ENCODE assay signal across 8 cellular contexts in the genomic region with DNA sequence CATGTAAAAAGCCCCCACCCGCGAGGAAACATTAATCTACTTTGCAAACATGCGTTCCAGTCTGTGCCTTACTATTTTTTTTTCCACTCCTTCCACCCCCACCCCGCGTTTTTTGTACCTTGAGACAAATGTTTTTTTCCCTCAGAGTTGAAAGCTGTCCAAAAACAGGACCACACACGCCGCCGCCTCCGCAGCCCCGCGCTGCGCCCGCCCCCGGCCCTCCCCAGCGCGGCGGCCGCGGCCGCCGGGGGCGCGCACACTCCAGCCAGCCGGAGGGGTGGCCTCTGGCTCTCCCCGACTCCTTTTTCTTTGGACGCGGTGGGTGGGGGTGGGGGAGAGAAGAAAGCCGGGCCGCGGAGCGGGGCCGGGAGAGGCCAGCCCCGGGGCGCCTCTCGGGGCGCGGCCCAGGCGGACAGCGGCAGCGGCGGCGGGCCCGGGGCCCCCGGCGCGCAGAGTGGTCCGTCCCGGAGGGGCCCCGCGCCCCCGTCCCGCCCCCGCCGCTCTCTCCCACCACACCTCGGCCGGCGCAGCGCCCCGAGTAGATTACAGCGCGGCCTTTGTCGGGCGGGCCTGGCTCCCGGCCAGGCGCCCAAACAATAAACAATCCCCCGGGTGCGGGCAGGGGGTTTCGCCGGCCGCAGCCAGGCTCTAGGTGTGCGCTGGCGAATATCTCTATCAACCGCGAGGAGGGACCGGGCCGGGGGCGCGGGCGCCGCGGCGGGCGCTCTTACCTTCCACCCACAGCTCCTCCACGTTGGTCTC. TPM values are rescaled to one million over a fixed set of nuclear protein-coding genes. Genes with fewer than 3 reads are reported as not detected.
DNase-seq lines count a peak whose midpoint lies in the region; ATAC-seq, FAIRE-seq and TF ChIP-seq lines count a peak whose summit lies in the region.

No MANE protein-coding gene starts in this region.

- no peaks in the 10 kb centered on the region for H3K9me3 ChIP-seq in A673 (ENCODE audit: low read depth, low read length, poor library complexity, severe bottlenecking)
- no peaks in the 10 kb centered on the region for H3K9me3 ChIP-seq in T-helper 17 cell (ENCODE audit: control insufficient read depth, low read length, poor library complexity, severe bottlenecking)
- H3K9me3 ChIP-seq in right lobe of liver, result no peaks in the 10 kb centered on the region

- H3K36me3 Mint-ChIP-seq in T-helper 17 cell (ENCODE audit: low read depth), result peaks cover 3% of the 10 kb centered on the region
- H3K36me3 Mint-ChIP-seq in dendritic cell treated with granulocyte-macrophage colony-stimulating factor and Interleukin-4, amounts not matched to agents 40 ng/mL and 50 ng/mL, for 4 days (ENCODE audit: low read depth), result peaks cover 6% of the 10 kb centered on the region

- CTCF ChIA-PET in A673 (lab: Charles Lee), result interaction anchor here (0.6 kb wide), 1 partner anchor 9 kb away, joined by 7 read pairs; no protein-coding TSS in a partner anchor

- no peaks in the 10 kb centered on the region for H3K27me3 ChIP-seq in A673 (replicated peaks; ENCODE audit: insufficient read depth, low read depth, low read length, poor library complexity)
- no peaks in the 10 kb centered on the region for H3K27me3 ChIP-seq in right lobe of liver

- no peak; the same call in 1 of the 2 replicates for TF ChIP-seq POLR2A in GM12892 (IDR thresholded peaks at IDR 0.05; ENCODE audit: low read depth, low read length)
- TF ChIP-seq POLR2A in right lobe of liver (IDR thresholded peaks at IDR 0.05), result no peak

- H3K9me3 Mint-ChIP-seq in dendritic cell treated with granulocyte-macrophage colony-stimulating factor and Interleukin-4, amounts not matched to agents 40 ng/mL and 50 ng/mL, for 4 days, result no peaks in the 10 kb centered on the region

- H3K4me1 Mint-ChIP-seq in T-helper 17 cell, result peaks cover 45% of the 10 kb centered on the region
- peaks cover 42% of the 10 kb centered on the region for H3K4me1 Mint-ChIP-seq in dendritic cell treated with granulocyte-macrophage colony-stimulating factor and Interleukin-4, amounts not matched to agents 40 ng/mL and 50 ng/mL, for 4 days (ENCODE audit: low read depth)

- peak overlapping the region; percentile 98 for H3K4me3 Mint-ChIP-seq in T-helper 17 cell
- H3K4me3 Mint-ChIP-seq in dendritic cell treated with granulocyte-macrophage colony-stimulating factor and Interleukin-4, amounts not matched to agents 40 ng/mL and 50 ng/mL, for 4 days, result peak overlapping the region; percentile 75

- ATAC-seq in T-helper 17 cell (peak; percentile 6), right lobe of liver (peak in 3 of 4 donors; percentile 3 to 7 (median 7))
- no peak for ATAC-seq in stimulated activated naive CD8-positive, alpha-beta T cell treated with anti-CD3 and anti-CD28 coated beads, Interleukin-15, Interleukin-2, amounts not matched to agents 100 U/mL and 50 U/mL, for 24 hours

- H3K4me3 ChIP-seq in A673 (ENCODE audit: low read depth, low read length, poor library complexity, severe bottlenecking) (peak overlapping the region; percentile 84), right lobe of liver (peak overlapping the region; percentile 50 to 79 (median 79))

- peaks cover 36% of the 10 kb centered on the region for H3K27me3 Mint-ChIP-seq in T-helper 17 cell
- peaks cover 85% of the 10 kb centered on the region for H3K27me3 Mint-ChIP-seq in dendritic cell treated with granulocyte-macrophage colony-stimulating factor and Interleukin-4, amounts not matched to agents 40 ng/mL and 50 ng/mL, for 4 days

- TF ChIP-seq CTCF in A673 (conservative IDR thresholded peaks at IDR 0.05; ENCODE audit: low read depth, low read length) (no peak), right lobe of liver (IDR thresholded peaks at IDR 0.05) (no peak)

- POLR2A ChIA-PET in A673 (lab: Charles Lee; ENCODE audit: low non-redundant PET), result no interaction called here

- H3K4me1 ChIP-seq in A673 (ENCODE audit: insufficient read depth, low read length, poor library complexity, severe bottlenecking) (peaks cover 28% of the 10 kb centered on the region), right lobe of liver (peaks cover 0 to 6% (median 0%) of the 10 kb centered on the region in 4 donors)

- no peaks in the 10 kb centered on the region for H3K36me3 ChIP-seq in A673 (ENCODE audit: insufficient read depth, low read length, poor library complexity, severe bottlenecking)
- no peaks in the 10 kb centered on the region for H3K36me3 ChIP-seq in right lobe of liver

- intact Hi-C loops in A673 (cut with micrococcal nuclease; ENCODE audit: unreplicated experiment), result loop anchor here (10.0 kb wide), 1 partner anchor 369 kb away; a partner anchor contains a TSS
- intact Hi-C loops in dendritic cell treated with granulocyte-macrophage colony-stimulating factor and Interleukin-4, amounts not matched to agents 40 ng/mL and 50 ng/mL, for 4 days (cut with micrococcal nuclease), result loop anchor here (10.0 kb wide), 1 partner anchor 181 kb away; no protein-coding TSS in a partner anchor
- intact Hi-C loops in right lobe of liver (cut with DNase I), result no loop called here

- BruUV-seq in A673 (replicated peaks; lab: Mats Ljungman, UMichigan), result no TSS peak

- H3K27ac Mint-ChIP-seq in T-helper 17 cell, result peak overlapping the region; percentile 72
- no peak overlapping the region for H3K27ac Mint-ChIP-seq in dendritic cell treated with granulocyte-macrophage colony-stimulating factor and Interleukin-4, amounts not matched to agents 40 ng/mL and 50 ng/mL, for 4 days

- peak; percentile 78 for DNase-seq in A673 (ENCODE audit: low spot score)
- DNase-seq in GM12892 (ENCODE audit: insufficient read length), result peak; percentile 42
- DNase-seq in HuH-7 (ENCODE audit: low spot score), result peak; percentile 68
- peak in 1 of 3 donors; percentile 15 for DNase-seq in T-helper 17 cell
- peak; percentile 43 to 58 (median 51) for DNase-seq in right lobe of liver
- DNase-seq in stimulated activated naive CD8-positive, alpha-beta T cell treated with anti-CD3 and anti-CD28 coated beads, Interleukin-15, Interleukin-2, amounts not matched to agents 100 U/mL and 50 U/mL, for 24 hours, result peak; percentile 54
- no peak for DNase-seq in NK-92 treated with Interleukin-12 subunit alpha and Interleukin-12 subunit beta, amount 100 ng/mL, for 24 hours (lab: John Stamatoyannopoulos, UW)

- no peak for FAIRE-seq in GM12892 (lab: Jason Lieb, UNC)

- peak overlapping the region; percentile 90 for H3K27ac ChIP-seq in A673 (ENCODE audit: low read depth, low read length, poor library complexity, severe bottlenecking)
- H3K27ac ChIP-seq in right lobe of liver, result peak overlapping the region; percentile 55 to 88 (median 84)

- WGBS in right lobe of liver (ENCODE audit: insufficient coverage, low coverage, low lambda C conversion rate, missing lambda C conversion rate), result under 1% methylated on average over 31 of the region's 84 CpGs

RNA-seq across cellular contexts. Expression of a gene that starts 10.9 kb away (rescaled TPM):
- total RNA-seq in A673 (2021), result 32.6 and 36.5 TPM in 2 replicates
- polyA plus RNA-seq in GM12892 (2012; ENCODE audit: missing spikeins), result 4.6 TPM
- 10 to 100 TPM; 14.4 to 18.5 TPM for total RNA-seq in T-helper 17 cell
- total RNA-seq in right lobe of liver, result 1 to 10 TPM; 2.0 to 8.3 (median 5.2) TPM

Comparison
In these comparisons a context has a peak if more than half of its experiments do, and no peak if none do; other contexts are left out.
1. intact Hi-C loops: an anchor here in A673 (10.0 kb wide) and dendritic cell treated with granulocyte-macrophage colony-stimulating factor and Interleukin-4, amounts not matched to agents 40 ng/mL and 50 ng/mL, for 4 days (10.0 kb wide); none called in right lobe of liver.